In genomic region chr2:213980883-213981282, GRCh38 we compare ENCODE assay signal across 31 cellular contexts.
DNase-seq lines count a peak whose midpoint lies in the region; ATAC-seq, FAIRE-seq and TF ChIP-seq lines count a peak whose summit lies in the region.
"Had no signal": no experiment of that assay in that cellular context is flagged by ENCODE, and none has a peak within 500 bp of the region (broad histone marks: within the 10 kb centered on the region; RNA-seq: fewer than 3 reads in every experiment).

No MANE protein-coding gene starts in this region.

- dilution Hi-C loops in endothelial cell of umbilical vein (cut with MboI; ENCODE audit: extremely low pct_ligation_motif_present, low sequenced_read_pairs), result no loop called here

- peak; percentile 6 for DNase-seq in GM04504 (ENCODE audit: low read depth)
- peak; percentile 8 for DNase-seq in MG63
- DNase-seq in endothelial cell of umbilical vein (ENCODE audit: low read depth, low spot score), result peak; percentile 86
- DNase-seq in lung microvascular endothelial cell (ENCODE audit: low read depth in 2 of 2), result peak; percentile 7 to 97
- DNase-seq in head of caudate nucleus, result no peak
- no peak for DNase-seq in sigmoid colon
- DNase-seq: activated CD4-positive, alpha-beta T cell treated with anti-CD3 and anti-CD28 coated beads, Interleukin-2, amount 10 ng/mL, durations not matched to agents 24 days and 14 days; activated CD8-positive, alpha-beta memory T cell treated with anti-CD3 and anti-CD28 coated beads for 24 hours; activated naive CD4-positive, alpha-beta T cell treated with anti-CD3 and anti-CD28 coated beads, Interleukin-2, amount 50 U/mL, for 16 hours; activated T-cell treated with anti-CD3 and anti-CD28 coated beads for 4 hours; amniotic stem cell; C1 segment of cervical spinal cord; Caco-2; DMS79; H7; immature natural killer cell; NCI-H1436 treated with DMSO at 0.1 percent for 48 hours; NCI-H345; NCI-H69; ovary; retina; SIG-M5; small intestine; stimulated activated naive CD4-positive, alpha-beta T cell had no signal

- no peak overlapping the region for H3K9ac ChIP-seq in endothelial cell of umbilical vein (replicated peaks; ENCODE audit: extremely low read depth, insufficient read depth, low read length)
- H3K9ac ChIP-seq: KMS-11 had no signal

- peak overlapping the region; percentile 42 for H3K4me2 ChIP-seq in endothelial cell of umbilical vein (ENCODE audit: insufficient read depth, low read length)
- H3K4me2 ChIP-seq: KMS-11 had no signal

- H3K9me3 ChIP-seq in MG63, result no peaks in the 10 kb centered on the region
- no peaks in the 10 kb centered on the region for H3K9me3 ChIP-seq in endothelial cell of umbilical vein (replicated peaks; ENCODE audit: control insufficient read depth, insufficient read depth, low read length)
- no peaks in the 10 kb centered on the region for H3K9me3 ChIP-seq in sigmoid colon
- H3K9me3 ChIP-seq: Caco-2, ovary, suprapubic skin had no signal

- intact Hi-C loops in endothelial cell of umbilical vein (cut with micrococcal nuclease) (no loop called here), head of caudate nucleus (cut with DNase I) (no loop called here), sigmoid colon (cut with DNase I) (no loop called here)

- FAIRE-seq in endothelial cell of umbilical vein (lab: Jason Lieb, UNC), result peak; percentile 70

- no peaks in the 10 kb centered on the region for H3K27me3 ChIP-seq in MG63
- no peaks in the 10 kb centered on the region for H3K27me3 ChIP-seq in endothelial cell of umbilical vein (ENCODE audit: control insufficient read depth in 2 of 2, insufficient read depth in 2 of 2, low read length in 2 of 2)
- no peaks in the 10 kb centered on the region for H3K27me3 ChIP-seq in sigmoid colon
- H3K27me3 ChIP-seq: ovary, suprapubic skin had no signal

- CTCF ChIA-PET in endothelial cell of umbilical vein (lab: Charles Lee), result interaction anchor here (1.0 to 1.5 kb wide), 3 partner anchors 8 to 17 kb away, joined by 3 to 6 read pairs (median 3); no protein-coding TSS in a partner anchor

- no peak for ATAC-seq in HG03439 (IDR thresholded peaks at IDR 0.05; ENCODE audit: unreplicated experiment)
- no peak for ATAC-seq in GM18517 (IDR thresholded peaks at IDR 0.05; ENCODE audit: unreplicated experiment)
- ATAC-seq: esophagus mucosa, WTC11 had no signal

- TF ChIP-seq CTCF in endothelial cell of umbilical vein (IDR thresholded peaks at IDR 0.05; ENCODE audit: extremely low read depth in 1 of 2, insufficient read depth in 1 of 2, low read depth in 1 of 2, low read length in 2 of 2) (no peak), sigmoid colon (IDR thresholded peaks at IDR 0.05) (no peak)

- H3K36me3 ChIP-seq in MG63 (no peaks in the 10 kb centered on the region), endothelial cell of umbilical vein (ENCODE audit: control insufficient read depth in 2 of 2, extremely low read depth in 1 of 2, insufficient read depth in 2 of 2, low read length in 2 of 2) (no peaks in the 10 kb centered on the region), sigmoid colon (no peaks in the 10 kb centered on the region)
- H3K36me3 ChIP-seq: ovary, suprapubic skin had no signal

- H3K9me1 ChIP-seq in endothelial cell of umbilical vein (replicated peaks; ENCODE audit: control insufficient read depth, extremely low read depth, insufficient read depth, low read length), result no peaks in the 10 kb centered on the region

- POLR2A ChIA-PET in endothelial cell of umbilical vein (lab: Charles Lee), result no interaction called here

- no TSS peak for BruUV-seq in endothelial cell of umbilical vein (replicated peaks; lab: Mats Ljungman, UMichigan)

- peaks cover 2% of the 10 kb centered on the region for H3K4me1 ChIP-seq in endothelial cell of umbilical vein (ENCODE audit: control insufficient read depth, extremely low read depth, insufficient read depth, low read length)
- no peaks in the 10 kb centered on the region for H3K4me1 ChIP-seq in sigmoid colon
- H3K4me1 ChIP-seq: Caco-2, suprapubic skin had no signal

- H2AFZ ChIP-seq in endothelial cell of umbilical vein (ENCODE audit: low read depth, low read length), result peak overlapping the region; percentile 68

- no peaks in the 10 kb centered on the region for H3K79me2 ChIP-seq in endothelial cell of umbilical vein (ENCODE audit: control insufficient read depth, insufficient read depth, low read length)

- no peaks in the 10 kb centered on the region for H4K20me1 ChIP-seq in endothelial cell of umbilical vein (replicated peaks; ENCODE audit: control insufficient read depth, extremely low read depth, insufficient read depth, low read length)

- H3K4me3 ChIP-seq in MG63 (no peak overlapping the region), endothelial cell of umbilical vein (replicated peaks in 1 of 3; ENCODE audit: insufficient read depth in 1 of 3, low read depth in 1 of 3, low read length in 3 of 3) (no peak overlapping the region), sigmoid colon (no peak overlapping the region)
- H3K4me3 ChIP-seq: ovary, suprapubic skin had no signal

- TF ChIP-seq POLR2A in endothelial cell of umbilical vein (IDR thresholded peaks at IDR 0.05; ENCODE audit: low read depth, low read length) (no peak), sigmoid colon (IDR thresholded peaks at IDR 0.05) (no peak)

- 56 to 67% methylated on average over 3 of the region's 3 CpGs for WGBS in sigmoid colon, 2 donors

- H3K27ac ChIP-seq in endothelial cell of umbilical vein (ENCODE audit: insufficient read depth, low read depth, low read length) (peak overlapping the region; percentile 37), sigmoid colon (no peak overlapping the region)
- H3K27ac ChIP-seq: HL-60, KMS-11, ovary, suprapubic skin had no signal

- TF ChIP-seq EP300 in sigmoid colon (IDR thresholded peaks at IDR 0.05), result no peak

TF ChIP-seq in endothelial cell of umbilical vein, 7 proteins besides CTCF, POLR2A, EP300 and RAD21:
- TF ChIP-seq POLR2AphosphoS5 (IDR thresholded peaks at IDR 0.05; ENCODE audit: insufficient read depth, low read depth, low read length) (no peak), GATA2 (IDR thresholded peaks at IDR 0.05; ENCODE audit: insufficient read depth, insufficient read length, low read depth, low read length) (peak; percentile 21), FOS (IDR thresholded peaks at IDR 0.05; ENCODE audit: borderline replicate concordance, insufficient read depth, low read length) (peak; percentile 80), MYC (IDR thresholded peaks at IDR 0.05; ENCODE audit: low read depth, low read length) (no peak), JUN (IDR thresholded peaks at IDR 0.05; ENCODE audit: borderline replicate concordance, insufficient read depth, insufficient read length, low read depth) (peak; percentile 22), EZH2 (IDR thresholded peaks at IDR 0.05; ENCODE audit: borderline replicate concordance, low read depth, low read length, severe bottlenecking) (no peak), MAX (IDR thresholded peaks at IDR 0.05; ENCODE audit: insufficient read depth, insufficient read length) (no peak)

Comparison
In these comparisons a context has a peak if more than half of its experiments do, and no peak if none do; other contexts are left out.
1. DNase-seq: peak in GM04504 (single experiment), MG63 (single experiment), endothelial cell of umbilical vein (single experiment) and lung microvascular endothelial cell (2 of 2); none in head of caudate nucleus (0 of 42) and sigmoid colon (single experiment).